ENCODE assay signal across 28 cellular contexts in the genomic region with DNA sequence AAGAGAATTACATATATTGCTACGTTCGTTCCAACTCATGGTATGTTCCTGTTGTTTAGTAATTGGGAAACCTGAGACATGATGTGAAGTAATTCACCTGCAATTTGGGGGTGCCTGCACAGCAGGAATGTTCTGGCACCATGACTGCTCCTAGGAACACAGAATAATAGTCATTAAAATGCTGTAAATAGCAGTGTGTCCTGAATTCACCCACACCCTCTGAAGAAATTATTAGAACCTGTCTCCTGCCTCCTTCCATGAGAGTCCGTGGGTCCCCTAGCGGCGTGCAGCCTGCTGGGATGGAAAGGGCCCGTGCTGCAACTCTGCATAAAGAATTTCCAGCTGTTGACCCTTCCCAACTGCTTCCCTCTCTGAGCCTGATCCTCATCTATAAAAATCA.
"Had no signal": no experiment of that assay in that cellular context is flagged by ENCODE, and none has a peak within 500 bp of the region (broad histone marks: within the 10 kb centered on the region; RNA-seq: fewer than 3 reads in every experiment).

No MANE protein-coding gene starts in this region.

- H3K4me1 Mint-ChIP-seq: immature natural killer cell; mesothelial cell of epicardium; natural killer cell; stimulated activated memory B cell treated with anti-CD40 and anti-IgM and Interleukin-4, amounts not matched to agents 10 μg/mL and 1 μg/mL and 100 μg/mL, for 72 hours; stimulated activated naive CD8-positive, alpha-beta T cell treated with anti-CD3 and anti-CD28 coated beads, Interleukin-15, amount 100 ng/mL, for 72 hours had no signal

- H3K9me3 Mint-ChIP-seq: immature natural killer cell; mesothelial cell of epicardium; naive B cell; natural killer cell; stimulated activated memory B cell treated with anti-CD40 and anti-IgM and Interleukin-4, amounts not matched to agents 10 μg/mL and 1 μg/mL and 100 μg/mL, for 72 hours; stimulated activated naive CD8-positive, alpha-beta T cell treated with anti-CD3 and anti-CD28 coated beads, Interleukin-15, amount 100 ng/mL, for 72 hours; type B pancreatic cell had no signal

- H3K9me3 ChIP-seq: left lung, lower lobe of right lung, ovary, right atrium auricular region, right lobe of liver, tibial nerve, uterus had no signal

- H3K36me3 Mint-ChIP-seq: immature natural killer cell; mesothelial cell of epicardium; naive B cell; natural killer cell; stimulated activated memory B cell treated with anti-CD40 and anti-IgM and Interleukin-4, amounts not matched to agents 10 μg/mL and 1 μg/mL and 100 μg/mL, for 72 hours; type B pancreatic cell had no signal

- H3K27ac ChIP-seq: left lung, lower lobe of right lung, ovary, right atrium auricular region, right lobe of liver, tibial nerve, uterus had no signal

- H3K27me3 Mint-ChIP-seq: stimulated activated naive CD8-positive, alpha-beta T cell treated with anti-CD3 and anti-CD28 coated beads, Interleukin-15, amount 100 ng/mL, for 72 hours; type B pancreatic cell had no signal

- ATAC-seq: left colon; left lung; lower lobe of right lung; natural killer cell; right lobe of liver; stimulated activated memory B cell treated with anti-CD40 and anti-IgM and Interleukin-4, amounts not matched to agents 10 μg/mL and 1 μg/mL and 100 μg/mL, for 72 hours; stimulated activated naive CD8-positive, alpha-beta T cell treated with anti-CD3 and anti-CD28 coated beads, Interleukin-15, amount 100 ng/mL, for 72 hours had no signal

- H3K27ac Mint-ChIP-seq: immature natural killer cell; mesothelial cell of epicardium; naive B cell; natural killer cell; nephron progenitor cell; progenitor cell of endocrine pancreas; stimulated activated memory B cell treated with anti-CD40 and anti-IgM and Interleukin-4, amounts not matched to agents 10 μg/mL and 1 μg/mL and 100 μg/mL, for 72 hours; stimulated activated naive CD8-positive, alpha-beta T cell treated with anti-CD3 and anti-CD28 coated beads, Interleukin-15, amount 100 ng/mL, for 72 hours; type B pancreatic cell had no signal

- H3K4me3 ChIP-seq: left lung, lower lobe of right lung, ovary, right atrium auricular region, right lobe of liver, smooth muscle cell, tibial nerve, uterus had no signal

- DNase-seq: hypothalamus; immature natural killer cell; kidney; left colon; left lung; lower lobe of right lung; mammary epithelial cell; mesenchymal stem cell; naive B cell; natural killer cell; nephron progenitor cell; ovary; stimulated activated CD4-positive, alpha-beta T cell treated with anti-CD3 and anti-CD28 coated beads, Interleukin-1b, Interleukin-23, amount 100 ng/mL, for 48 hours; stimulated activated CD4-positive, alpha-beta T cell treated with anti-CD3 and anti-CD28 coated beads, Interleukin-2, amount 100 ng/mL, for 48 hours; stimulated activated CD4-positive, alpha-beta T cell treated with anti-CD3 and anti-CD28 coated beads, Interleukin-4, amount 100 ng/mL, for 4 hours; stimulated activated CD8-positive, alpha-beta memory T cell treated with anti-CD3 and anti-CD28 coated beads, Interleukin-4, amount 100 ng/mL, for 48 hours; stimulated activated naive CD4-positive, alpha-beta T cell treated with Interleukin-2 at 50 U/mL for 16 hours; stimulated activated naive CD8-positive, alpha-beta T cell treated with anti-CD3 and anti-CD28 coated beads, Interleukin-15, amount 100 ng/mL, for 72 hours; substantia nigra; uterus had no signal

- H3K4me3 Mint-ChIP-seq: immature natural killer cell; mesothelial cell of epicardium; naive B cell; natural killer cell; nephron progenitor cell; stimulated activated memory B cell treated with anti-CD40 and anti-IgM and Interleukin-4, amounts not matched to agents 10 μg/mL and 1 μg/mL and 100 μg/mL, for 72 hours; stimulated activated naive CD8-positive, alpha-beta T cell treated with anti-CD3 and anti-CD28 coated beads, Interleukin-15, amount 100 ng/mL, for 72 hours; type B pancreatic cell had no signal

- H3K4me1 ChIP-seq: left lung, lower lobe of right lung, right atrium auricular region, right lobe of liver, tibial nerve, uterus had no signal

- H3K27me3 ChIP-seq: left lung, ovary, right atrium auricular region, right lobe of liver, uterus had no signal

- H3K36me3 ChIP-seq: left lung, lower lobe of right lung, ovary, right atrium auricular region, right lobe of liver, tibial nerve, uterus had no signal
